8 cellular contexts compared by ENCODE assay signal in genomic region chr3:30042274-30042859, GRCh38.
DNase-seq lines count a peak whose midpoint lies in the region; ATAC-seq and TF ChIP-seq lines count a peak whose summit lies in the region.

No MANE protein-coding gene starts in this region.

- H3K4me1 Mint-ChIP-seq in HFFc6 (ENCODE audit: low read depth): peaks cover 9% of the 10 kb centered on the region; the same call in 1 of the 2 replicates
- H3K4me1 Mint-ChIP-seq in memory B cell: peaks cover 4% of the 10 kb centered on the region

- no peaks in the 10 kb centered on the region for H3K79me2 ChIP-seq in DND-41 (ENCODE audit: insufficient read depth, low read length)

- H3K9me3 Mint-ChIP-seq in HFFc6: no peaks in the 10 kb centered on the region
- H3K9me3 Mint-ChIP-seq in memory B cell: no peaks in the 10 kb centered on the region

- no peak overlapping the region for H3K9ac ChIP-seq in DND-41 (ENCODE audit: low read depth, low read length)

- no peaks in the 10 kb centered on the region for H3K9me3 ChIP-seq in DND-41 (ENCODE audit: insufficient read depth, low read length, severe bottlenecking)

- H3K27ac Mint-ChIP-seq in HFFc6: no peak overlapping the region
- H3K27ac Mint-ChIP-seq in memory B cell: no peak overlapping the region

- ATAC-seq in DND-41 (ENCODE audit: insufficient read depth, low read depth) (peak; percentile 91), memory B cell (ENCODE audit: low read depth) (peak; percentile 45), HG03139 (IDR thresholded peaks at IDR 0.05; ENCODE audit: unreplicated experiment) (no peak)

- H3K4me1 ChIP-seq in DND-41 (ENCODE audit: insufficient read depth, low read length): peaks cover 9% of the 10 kb centered on the region; the same call in 1 of the 2 replicates

- H3K4me3 Mint-ChIP-seq in HFFc6 (no peak overlapping the region), memory B cell (no peak overlapping the region)

- no peak overlapping the region for H3K4me2 ChIP-seq in DND-41 (ENCODE audit: insufficient read depth, low read length)

- no peaks in the 10 kb centered on the region for H4K20me1 ChIP-seq in DND-41 (ENCODE audit: insufficient read depth, low read length)

- no peaks in the 10 kb centered on the region for H3K27me3 ChIP-seq in DND-41 (ENCODE audit: insufficient read depth, low read length, poor library complexity)

- DNase-seq in DND-41 (peak; percentile 76), HFFc6 (peak; percentile 58), NCI-H345 treated with DMSO at 0.1 percent for 48 hours (lab: John Stamatoyannopoulos, UW; ENCODE audit: unreplicated experiment) (peak; percentile 38), ecto neural progenitor cell (ENCODE audit: low spot score) (peak; percentile 55), memory B cell (ENCODE audit: low spot score in 2 of 2) (peak; percentile 35 to 37)
- DNase-seq in activated CD4-positive, alpha-beta T cell treated with anti-CD3 and anti-CD28 coated beads, Interleukin-2, amount 50 U/mL, for 1 hour: peak; percentile 56
- DNase-seq in stimulated activated CD8-positive, alpha-beta memory T cell treated with anti-CD3 and anti-CD28 coated beads, Interleukin-4, amount 100 ng/mL, for 4 hours (ENCODE audit: low read depth in 2 of 2, low spot score in 1 of 2): peak; percentile 13 to 25

- no peaks in the 10 kb centered on the region for H3K36me3 ChIP-seq in DND-41 (ENCODE audit: insufficient read depth, low read length)

- H3K27me3 Mint-ChIP-seq in HFFc6 (ENCODE audit: insufficient read depth) (no peaks in the 10 kb centered on the region), memory B cell (peaks cover 2% of the 10 kb centered on the region)

- H3K36me3 Mint-ChIP-seq in HFFc6 (ENCODE audit: low read depth) (no peaks in the 10 kb centered on the region), memory B cell (no peaks in the 10 kb centered on the region)

- H2AFZ ChIP-seq in DND-41 (ENCODE audit: low read depth, low read length): no peak overlapping the region

- TF ChIP-seq CTCF in DND-41 (IDR thresholded peaks at IDR 0.05; ENCODE audit: borderline replicate concordance, extremely low read depth, low read length, poor library complexity, severe bottlenecking): peak; percentile 85
- TF ChIP-seq CTCF in HFFc6 (IDR thresholded peaks at IDR 0.05): peak; percentile 92

- no peak overlapping the region for H3K27ac ChIP-seq in DND-41 (ENCODE audit: low read length)

- no peak overlapping the region for H3K4me3 ChIP-seq in DND-41 (ENCODE audit: low read depth in 1 of 2, low read length in 2 of 2)

Comparison
In these comparisons a context has a peak if more than half of its experiments do, and no peak if none do; other contexts are left out.
1. DNase-seq: peak in every context shown above with its lines; median percentile 76 in DND-41; 58 in HFFc6; 56 in activated CD4-positive, alpha-beta T cell treated with anti-CD3 and anti-CD28 coated beads, Interleukin-2, amount 50 U/mL, for 1 hour; 55 in ecto neural progenitor cell; 38 in NCI-H345 treated with DMSO at 0.1 percent for 48 hours; 36 in memory B cell; 19 in stimulated activated CD8-positive, alpha-beta memory T cell treated with anti-CD3 and anti-CD28 coated beads, Interleukin-4, amount 100 ng/mL, for 4 hours.